ENCODE assay signal across 1 cellular context in the genomic region with DNA sequence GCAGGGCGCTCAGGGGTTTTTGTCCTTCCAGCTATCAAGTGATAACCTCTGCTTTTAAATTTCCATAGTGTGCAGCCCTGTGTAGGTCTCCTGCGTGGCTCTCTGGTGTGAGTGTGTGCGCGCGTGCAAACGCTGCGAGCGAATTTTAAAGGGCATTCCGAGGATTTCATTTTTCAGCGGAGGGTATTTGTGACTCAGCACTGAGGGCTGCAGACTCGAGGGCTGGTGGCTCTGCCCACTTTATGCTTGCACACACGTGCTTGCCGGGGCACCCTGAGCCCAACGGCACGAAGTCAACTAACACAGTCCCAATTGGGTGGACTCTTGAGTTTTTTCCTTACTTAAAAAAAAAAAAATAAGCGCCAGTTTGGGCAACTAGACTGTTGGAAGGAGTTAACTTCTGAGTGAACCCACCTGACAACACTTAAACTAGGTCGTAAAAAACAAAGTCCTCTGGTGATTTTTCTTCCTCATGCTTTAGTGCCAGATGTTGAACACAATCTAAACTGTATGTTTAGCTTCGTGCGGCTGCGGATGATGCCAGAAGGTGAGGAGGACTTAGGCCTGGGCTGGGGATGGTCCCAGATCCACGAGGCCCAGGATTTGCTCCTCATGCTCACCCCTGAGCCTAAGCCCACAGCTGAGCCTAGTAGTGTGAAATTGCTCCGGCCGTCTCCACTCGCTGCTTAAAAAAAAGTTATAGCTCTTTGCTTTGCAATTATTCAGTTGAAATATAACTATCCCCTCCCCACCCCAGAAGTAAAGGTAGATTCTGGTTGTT.
TF ChIP-seq lines count a peak whose summit lies in the region.

No MANE protein-coding gene starts in this region.

TF ChIP-seq in IMR-90, 13 proteins besides CTCF, POLR2A, EP300 and RAD21 (continued from another document):
- TF ChIP-seq, protein P1, sequence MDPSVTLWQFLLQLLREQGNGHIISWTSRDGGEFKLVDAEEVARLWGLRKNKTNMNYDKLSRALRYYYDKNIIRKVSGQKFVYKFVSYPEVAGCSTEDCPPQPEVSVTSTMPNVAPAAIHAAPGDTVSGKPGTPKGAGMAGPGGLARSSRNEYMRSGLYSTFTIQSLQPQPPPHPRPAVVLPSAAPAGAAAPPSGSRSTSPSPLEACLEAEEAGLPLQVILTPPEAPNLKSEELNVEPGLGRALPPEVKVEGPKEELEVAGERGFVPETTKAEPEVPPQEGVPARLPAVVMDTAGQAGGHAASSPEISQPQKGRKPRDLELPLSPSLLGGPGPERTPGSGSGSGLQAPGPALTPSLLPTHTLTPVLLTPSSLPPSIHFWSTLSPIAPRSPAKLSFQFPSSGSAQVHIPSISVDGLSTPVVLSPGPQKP (IDR thresholded peaks at IDR 0.05; ENCODE audit: borderline replicate concordance, low read depth, low read length): no peak
- TF ChIP-seq RFX5 (IDR thresholded peaks at IDR 0.05; ENCODE audit: low read depth, low read length) (no peak), CEBPB (IDR thresholded peaks at IDR 0.05; ENCODE audit: low read depth, low read length) (no peak), MXI1 (IDR thresholded peaks at IDR 0.05; ENCODE audit: borderline replicate concordance, low read depth, low read length) (no peak), SMC3 (IDR thresholded peaks at IDR 0.05; ENCODE audit: low read depth, low read length) (no peak), MAFK (IDR thresholded peaks at IDR 0.05; ENCODE audit: low read depth, low read length) (no peak)
